ENCODE assay signal across 9 cellular contexts in genomic region chr15:34986326-34987181, GRCh38. TPM values are rescaled to one million over a fixed set of nuclear protein-coding genes. Genes with fewer than 3 reads are reported as not detected.
DNase-seq lines count a peak whose midpoint lies in the region; ATAC-seq and TF ChIP-seq lines count a peak whose summit lies in the region.
"Had no signal": no experiment of that assay in that cellular context is flagged by ENCODE, and none has a peak within 500 bp of the region (broad histone marks: within the 10 kb centered on the region; RNA-seq: fewer than 3 reads in every experiment).

No MANE protein-coding gene starts in this region.

- H3K23ac ChIP-seq in trophoblast cell (ENCODE audit: low read length) = no peak overlapping the region

- H3K4ac ChIP-seq in trophoblast cell (ENCODE audit: low read depth, low read length) = peak overlapping the region; percentile 35

- H2AFZ ChIP-seq in PC-9 (no peak overlapping the region), trophoblast cell (ENCODE audit: insufficient read depth, low read length, poor library complexity) (no peak overlapping the region)

- H4K12ac ChIP-seq in trophoblast cell (ENCODE audit: low read depth, low read length) = no peak overlapping the region

- peaks cover 14% of the 10 kb centered on the region; the same call in 1 of the 2 replicates for H3F3A ChIP-seq in PC-9 (ENCODE audit: insufficient read depth, low read depth)

- no peaks in the 10 kb centered on the region for H3K9me3 ChIP-seq in ES-I3 (ENCODE audit: control insufficient read depth, insufficient read depth, low read length)
- no peaks in the 10 kb centered on the region for H3K9me3 ChIP-seq in PC-9 (ENCODE audit: insufficient read depth, low read depth)
- H3K9me3 ChIP-seq in esophagus (ENCODE audit: control insufficient read depth in 2 of 2, insufficient read depth in 1 of 2, low read depth in 1 of 2, low read length in 1 of 2) = no peaks in the 10 kb centered on the region
- no peaks in the 10 kb centered on the region for H3K9me3 ChIP-seq in trophoblast cell (ENCODE audit: insufficient read depth, low read depth, low read length)
- H3K9me3 ChIP-seq: mucosa of descending colon had no signal

- POLR2A ChIA-PET in PC-9 (lab: Charles Lee; ENCODE audit: unreplicated experiment) = interaction anchor here (0.6 to 2.0 kb wide), 2 partner anchors 10 to 17 kb away, joined by 5 to 12 read pairs; partner anchors contain the start of gene AQR

- H3K79me2 ChIP-seq in PC-9 (ENCODE audit: low read depth) (peaks cover 45% of the 10 kb centered on the region), trophoblast cell (ENCODE audit: control insufficient read depth, insufficient read depth, low read length, poor library complexity) (peaks cover 14% of the 10 kb centered on the region)

- H3K4me1 ChIP-seq in ES-I3 (ENCODE audit: insufficient read depth, low read length) = peaks cover 2% of the 10 kb centered on the region
- peaks cover 33% of the 10 kb centered on the region for H3K4me1 ChIP-seq in PC-9 (replicated peaks; ENCODE audit: insufficient read depth)
- peaks cover 2% of the 10 kb centered on the region in 2 donors for H3K4me1 ChIP-seq in esophagus (ENCODE audit: control insufficient read depth in 2 of 2, insufficient read depth in 2 of 2, low read length in 1 of 2)
- H3K4me1 ChIP-seq in trophoblast cell (ENCODE audit: control insufficient read depth in 1 of 2, insufficient read depth in 2 of 2, low read length in 2 of 2) = peaks cover 4 to 9% of the 10 kb centered on the region in 2 experiments

- H2BK12ac ChIP-seq in trophoblast cell (ENCODE audit: low read length) = no peak overlapping the region

- H3K4me2 ChIP-seq in PC-9 = peak overlapping the region; percentile 96
- peak overlapping the region; percentile 70 for H3K4me2 ChIP-seq in trophoblast cell (ENCODE audit: low read length)

- no peak overlapping the region for H3K27ac ChIP-seq in PC-9
- H3K27ac ChIP-seq in esophagus (ENCODE audit: low read depth in 2 of 2, low read length in 1 of 2) = peak overlapping the region; percentile 60 to 90
- H3K27ac ChIP-seq in trophoblast cell (ENCODE audit: low read depth, low read length) = no peak overlapping the region

- peaks cover 14% of the 10 kb centered on the region for H4K20me1 ChIP-seq in PC-9 (ENCODE audit: insufficient read depth)

- H3K9ac ChIP-seq in ES-I3 (ENCODE audit: low read depth, low read length) (peak overlapping the region; percentile 90), trophoblast cell (ENCODE audit: low read length) (peak overlapping the region; percentile 74)

- ATAC-seq in HG03095 (IDR thresholded peaks at IDR 0.05; ENCODE audit: unreplicated experiment) = no peak

- no peak overlapping the region for H2BK120ac ChIP-seq in trophoblast cell (ENCODE audit: insufficient read depth, low read length, poor library complexity)

- H3K36me3 ChIP-seq in ES-I3 (ENCODE audit: insufficient read depth, low read length) = peaks cover 14% of the 10 kb centered on the region
- H3K36me3 ChIP-seq in PC-9 (ENCODE audit: low read depth) = peaks cover 12% of the 10 kb centered on the region; the same call in 1 of the 2 replicates
- peaks cover 0 to 7% of the 10 kb centered on the region in 2 donors for H3K36me3 ChIP-seq in esophagus (ENCODE audit: control insufficient read depth in 2 of 2, insufficient read depth in 2 of 2, low read length in 1 of 2)
- H3K36me3 ChIP-seq in trophoblast cell (ENCODE audit: control insufficient read depth in 1 of 2, insufficient read depth in 2 of 2, low read length in 2 of 2) = peaks cover 2 to 3% of the 10 kb centered on the region in 2 experiments

- DNase-seq in PC-9 (no peak), trophoblast cell (no peak), NCI-H2227 (lab: John Stamatoyannopoulos, UW; ENCODE audit: unreplicated experiment) (no peak), COLO668 (lab: John Stamatoyannopoulos, UW; ENCODE audit: unreplicated experiment) (no peak), NCI-H1436 treated with DMSO at 0.1 percent for 48 hours (lab: John Stamatoyannopoulos, UW) (no peak)
- DNase-seq: mucosa of descending colon had no signal

- intact Hi-C loops in PC-9 (cut with micrococcal nuclease; ENCODE audit: unreplicated experiment) = loop anchor here (5.0 kb wide), 2 partner anchors 76 to 91 kb away; no protein-coding TSS in a partner anchor

- H2AK5ac ChIP-seq in trophoblast cell (ENCODE audit: low read length) = no peak overlapping the region

- WGBS in esophagus, 2 donors = 22 to 34% methylated on average over 6 of the region's 6 CpGs
- no CpG with 5 or more reads among the region's 6 CpGs for WGBS in trophoblast cell (ENCODE audit: extremely low coverage, insufficient coverage, insufficient read length)

- TSS peak; percentile 49 for BruUV-seq in PC-9 (replicated peaks; lab: Mats Ljungman, UMichigan)

- no peak overlapping the region for H2BK5ac ChIP-seq in trophoblast cell (ENCODE audit: low read depth, low read length, poor library complexity)

- H3K4me3 ChIP-seq in PC-9 = peak overlapping the region; percentile 93
- H3K4me3 ChIP-seq in esophagus (ENCODE audit: low read depth in 1 of 2, low read length in 2 of 2) = peak overlapping the region; percentile 48 to 97
- H3K4me3 ChIP-seq in trophoblast cell (ENCODE audit: low read depth, low read length) = no peak overlapping the region

- TF ChIP-seq CTCF in PC-9 (conservative IDR thresholded peaks at IDR 0.05) = no peak

- H4K8ac ChIP-seq in trophoblast cell (ENCODE audit: low read depth, low read length) = no peak overlapping the region

- H3K14ac ChIP-seq in trophoblast cell (ENCODE audit: low read length) = no peak overlapping the region

- CTCF ChIA-PET in PC-9 (lab: Charles Lee) = interaction anchor here (0.6 to 1.7 kb wide), 3 partner anchors 17 to 1441 kb away, joined by 3 to 7 read pairs (median 3); partner anchors contain the start of gene AQR

- no peak overlapping the region for H3K18ac ChIP-seq in trophoblast cell (ENCODE audit: low read length)

- H3K27me3 ChIP-seq in PC-9 (ENCODE audit: insufficient read depth, low read depth) = no peaks in the 10 kb centered on the region
- no peaks in the 10 kb centered on the region for H3K27me3 ChIP-seq in esophagus (ENCODE audit: control insufficient read depth in 1 of 2, insufficient read depth in 2 of 2, low read length in 2 of 2)
- H3K27me3 ChIP-seq in trophoblast cell (ENCODE audit: insufficient read depth, low read length) = no peaks in the 10 kb centered on the region

- H4K91ac ChIP-seq in trophoblast cell (ENCODE audit: low read depth, low read length) = no peak overlapping the region

- no peaks in the 10 kb centered on the region for H3K9me2 ChIP-seq in PC-9 (ENCODE audit: insufficient read depth)

- peaks cover 9% of the 10 kb centered on the region for H3K79me1 ChIP-seq in trophoblast cell (ENCODE audit: low read length)

RNA-seq across cellular contexts. Expression of gene ZNF770, which starts 1.5 kb away (rescaled TPM):
- total RNA-seq in PC-9 (2021) = 25.9 and 34.0 TPM in 2 replicates
- 10 to 100 TPM; 19.2 to 19.8 TPM for polyA plus RNA-seq in esophagus
- 17.7 and 19.3 TPM in 2 replicates for polyA plus RNA-seq in trophoblast cell (2013)

RNA-seq across cellular contexts. Expression of gene AQR, which starts 17.0 kb away (rescaled TPM):
- 24.1 and 33.6 TPM in 2 replicates for total RNA-seq in PC-9 (2021)
- 10 to 100 TPM; 13.2 to 14.5 TPM for polyA plus RNA-seq in esophagus
- polyA plus RNA-seq in trophoblast cell (2013) = 21.1 and 23.1 TPM in 2 replicates

Comparison
In these comparisons a context has a peak if more than half of its experiments do, and no peak if none do; other contexts are left out.
1. H3K27ac ChIP-seq: peak in esophagus (2 of 2); none in PC-9 (single experiment) and trophoblast cell (single experiment).